ENCODE assay signal across 1 cellular context in the genomic region with DNA sequence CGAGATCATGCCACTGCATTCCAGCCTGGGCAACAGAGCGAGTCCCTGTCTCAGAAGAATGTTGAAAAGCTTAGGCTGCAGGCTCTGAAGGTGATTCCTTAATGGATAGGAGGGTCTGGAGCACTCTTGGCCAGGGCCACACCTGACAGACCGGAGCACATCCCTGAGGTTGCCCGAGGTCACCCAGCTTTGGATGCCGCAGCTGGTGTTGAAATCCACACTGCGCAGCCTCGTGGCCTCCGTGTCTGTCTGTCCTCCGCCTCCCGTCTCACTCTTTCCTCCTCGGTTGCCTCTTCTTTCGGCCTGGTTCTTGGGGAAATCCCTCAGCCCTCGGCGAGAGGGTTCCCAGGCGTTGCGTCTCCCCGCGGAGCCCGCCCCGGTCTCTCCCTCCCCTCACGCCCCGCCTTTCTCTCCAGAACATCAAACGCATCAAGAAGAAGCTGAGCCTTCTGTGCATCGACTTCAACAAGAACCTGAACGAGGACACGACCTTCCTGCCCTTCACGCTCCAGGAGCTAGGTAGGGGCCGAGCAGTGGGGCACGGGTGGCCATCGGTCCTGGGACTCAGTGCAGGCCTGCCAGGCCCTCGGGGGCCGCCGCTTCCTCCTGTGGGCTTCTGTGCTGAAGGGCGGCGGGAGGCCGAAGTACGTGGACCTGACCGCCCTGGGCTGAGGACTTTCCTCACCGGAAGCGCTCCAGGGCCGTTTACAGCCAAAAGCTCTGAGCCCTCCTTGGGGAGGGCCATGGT.
A peak's percentile ranks its signal among the peaks of the same experiment; 100 is the strongest.
TF ChIP-seq lines count a peak whose summit lies in the region.

No MANE protein-coding gene starts in this region.

TF ChIP-seq in K562, 482 proteins besides CTCF, POLR2A, EP300 and RAD21:
- TF ChIP-seq NFIC (IDR thresholded peaks at IDR 0.05) = no peak
- no peak for TF ChIP-seq ZEB2 (IDR thresholded peaks at IDR 0.05)
- TF ChIP-seq HDAC2 (IDR thresholded peaks at IDR 0.05) = no peak
- TF ChIP-seq HIVEP1 (CRISPR knock-in tag; IDR thresholded peaks at IDR 0.05) = no peak
- peak; percentile 32; the same call in 1 of the 2 replicates for TF ChIP-seq RBFOX2 (IDR thresholded peaks at IDR 0.05; ENCODE audit: low read depth, low read length)
- no peak for TF ChIP-seq ZNF79 (CRISPR knock-in tag; IDR thresholded peaks at IDR 0.05; ENCODE audit: low read depth)
TF ChIP-seq in K562: peak in this region for 1.
